ENCODE assay signal across 8 cellular contexts in genomic region chr11:67242548-67242947, GRCh38. TPM values are rescaled to one million over a fixed set of nuclear protein-coding genes. Genes with fewer than 3 reads are reported as not detected.
A peak's percentile ranks its signal among the peaks of the same experiment; 100 is the strongest.
DNase-seq lines count a peak whose midpoint lies in the region; ATAC-seq and TF ChIP-seq lines count a peak whose summit lies in the region.

No MANE protein-coding gene starts in this region.

- H3K27me3 Mint-ChIP-seq in stimulated activated naive CD8-positive, alpha-beta T cell treated with anti-CD3 and anti-CD28 coated beads, Interleukin-15, Interleukin-2, amounts not matched to agents 100 ng/mL and 50 ng/mL, for 24 hours: no peaks in the 10 kb centered on the region
- no peaks in the 10 kb centered on the region for H3K27me3 Mint-ChIP-seq in mesothelial cell of epicardium (ENCODE audit: low read depth)

- peak overlapping the region; percentile 61 for H3K27ac Mint-ChIP-seq in stimulated activated naive CD8-positive, alpha-beta T cell treated with anti-CD3 and anti-CD28 coated beads, Interleukin-15, Interleukin-2, amounts not matched to agents 100 ng/mL and 50 ng/mL, for 24 hours
- peak overlapping the region; percentile 99 to 100 for H3K27ac Mint-ChIP-seq in activated naive CD4-positive, alpha-beta T cell treated with anti-CD3 and anti-CD28 coated beads, Interleukin-2, amount 50 U/mL, for 72 hours
- H3K27ac Mint-ChIP-seq in mesothelial cell of epicardium: peak overlapping the region; percentile 100

- TF ChIP-seq CTCF in mesothelial cell of epicardium (IDR thresholded peaks at IDR 0.05; ENCODE audit: unreplicated experiment): no peak

- no peak for ATAC-seq in stimulated activated naive CD8-positive, alpha-beta T cell treated with anti-CD3 and anti-CD28 coated beads, Interleukin-15, Interleukin-2, amounts not matched to agents 100 U/mL and 50 U/mL, for 24 hours
- no peak for ATAC-seq in activated naive CD4-positive, alpha-beta T cell treated with anti-CD3 and anti-CD28 coated beads, Interleukin-2, amount 50 U/mL, for 72 hours
- ATAC-seq in HG03097 (IDR thresholded peaks at IDR 0.05; ENCODE audit: low FRiP score, unreplicated experiment) (no peak), HG03520 (IDR thresholded peaks at IDR 0.05; ENCODE audit: unreplicated experiment) (no peak)

- H3K36me3 Mint-ChIP-seq in stimulated activated naive CD8-positive, alpha-beta T cell treated with anti-CD3 and anti-CD28 coated beads, Interleukin-15, Interleukin-2, amounts not matched to agents 100 ng/mL and 50 ng/mL, for 24 hours (ENCODE audit: low read depth): peaks cover 63% of the 10 kb centered on the region
- peaks cover 50 to 68% of the 10 kb centered on the region in 2 donors for H3K36me3 Mint-ChIP-seq in activated naive CD4-positive, alpha-beta T cell treated with anti-CD3 and anti-CD28 coated beads, Interleukin-2, amount 50 U/mL, for 72 hours
- H3K36me3 Mint-ChIP-seq in mesothelial cell of epicardium: peaks cover 29% of the 10 kb centered on the region

- no peaks in the 10 kb centered on the region for H3K9me3 Mint-ChIP-seq in stimulated activated naive CD8-positive, alpha-beta T cell treated with anti-CD3 and anti-CD28 coated beads, Interleukin-15, Interleukin-2, amounts not matched to agents 100 ng/mL and 50 ng/mL, for 24 hours
- H3K9me3 Mint-ChIP-seq in activated naive CD4-positive, alpha-beta T cell treated with anti-CD3 and anti-CD28 coated beads, Interleukin-2, amount 50 U/mL, for 72 hours: no peaks in the 10 kb centered on the region
- no peaks in the 10 kb centered on the region for H3K9me3 Mint-ChIP-seq in mesothelial cell of epicardium

- peak overlapping the region; percentile 99 for H3K4me3 Mint-ChIP-seq in stimulated activated naive CD8-positive, alpha-beta T cell treated with anti-CD3 and anti-CD28 coated beads, Interleukin-15, Interleukin-2, amounts not matched to agents 100 ng/mL and 50 ng/mL, for 24 hours
- H3K4me3 Mint-ChIP-seq in mesothelial cell of epicardium: peak overlapping the region; percentile 50

- DNase-seq in stimulated activated naive CD8-positive, alpha-beta T cell treated with anti-CD3 and anti-CD28 coated beads, Interleukin-15, Interleukin-2, amounts not matched to agents 100 U/mL and 50 U/mL, for 24 hours: no peak
- no peak for DNase-seq in activated naive CD4-positive, alpha-beta T cell treated with anti-CD3 and anti-CD28 coated beads, Interleukin-2, amount 50 U/mL, for 72 hours (ENCODE audit: low spot score in 2 of 2)
- DNase-seq in mesothelial cell of epicardium (ENCODE audit: low spot score in 2 of 2, unreplicated experiment in 2 of 2) (no peak), foreskin melanocyte (no peak), DMS53 (lab: John Stamatoyannopoulos, UW) (no peak)

- H3K4me1 Mint-ChIP-seq in stimulated activated naive CD8-positive, alpha-beta T cell treated with anti-CD3 and anti-CD28 coated beads, Interleukin-15, Interleukin-2, amounts not matched to agents 100 ng/mL and 50 ng/mL, for 24 hours (ENCODE audit: low read depth): peaks cover 53% of the 10 kb centered on the region
- H3K4me1 Mint-ChIP-seq in mesothelial cell of epicardium: peaks cover 43% of the 10 kb centered on the region

RNA-seq across cellular contexts. Expression of gene GRK2, which starts 23.7 kb away (rescaled TPM):
- 100 to 1,000 TPM; 289 to 376 TPM for total RNA-seq in activated naive CD4-positive, alpha-beta T cell treated with anti-CD3 and anti-CD28 coated beads, Interleukin-2, amount 50 U/mL, for 72 hours
- 46.4 to 48.4 TPM (median 46.5 TPM) in 3 replicates for total RNA-seq in mesothelial cell of epicardium

RNA-seq across cellular contexts. Expression of gene ANKRD13D, which starts 46.6 kb away (rescaled TPM):
- 100 to 1,000 TPM in 1 of 2 donors, 10 to 100 TPM in 1; 76.0 to 213 TPM for total RNA-seq in activated naive CD4-positive, alpha-beta T cell treated with anti-CD3 and anti-CD28 coated beads, Interleukin-2, amount 50 U/mL, for 72 hours
- 71.3 to 78.5 TPM (median 76.5 TPM) in 3 replicates for total RNA-seq in mesothelial cell of epicardium
